Comparison of ENCODE assay signal across 27 cellular contexts in the genomic region with DNA sequence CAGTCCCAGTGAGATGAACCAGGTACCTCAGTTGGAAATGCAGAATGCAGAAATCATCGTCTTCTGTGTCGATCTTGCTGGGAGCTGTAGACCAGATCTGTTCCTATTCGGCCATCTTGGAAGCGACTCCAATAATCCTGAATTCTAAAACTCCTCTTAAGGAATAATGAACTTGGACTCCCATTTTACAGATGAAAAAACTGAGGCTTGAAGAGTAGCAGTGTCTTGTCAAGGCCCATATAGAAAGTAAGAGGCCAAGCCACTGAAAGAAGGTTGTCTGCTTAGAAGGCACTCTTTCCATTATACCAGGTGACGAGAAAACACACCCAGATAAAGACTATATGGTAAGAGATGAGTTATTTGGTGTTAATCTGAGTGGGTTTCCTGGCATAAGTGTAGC.
"Had no signal": no experiment of that assay in that cellular context is flagged by ENCODE, and none has a peak within 500 bp of the region (broad histone marks: within the 10 kb centered on the region; RNA-seq: fewer than 3 reads in every experiment).

No MANE protein-coding gene starts in this region.

- FAIRE-seq: colon, endometrium, frontal cortex had no signal

- H3K4me3 ChIP-seq: colonic mucosa, coronary artery, dorsolateral prefrontal cortex, esophagus muscularis mucosa, esophagus squamous epithelium, gastrocnemius medialis, gastroesophageal sphincter, heart left ventricle, heart right ventricle had no signal

- H3K27me3 ChIP-seq: colonic mucosa, dorsolateral prefrontal cortex, esophagus muscularis mucosa, esophagus squamous epithelium, foreskin keratinocyte, gastrocnemius medialis, gastroesophageal sphincter, heart left ventricle had no signal

- ATAC-seq: effector memory CD8-positive, alpha-beta T cell; esophagus mucosa; foreskin keratinocyte; gastrocnemius medialis; gastroesophageal sphincter; heart left ventricle; heart right ventricle had no signal

- DNase-seq: colonic mucosa; cortex of kidney; dermis blood vessel endothelial cell; dorsolateral prefrontal cortex; effector CD4-positive, alpha-beta T cell; effector CD8-positive, alpha-beta T cell; effector memory CD4-positive, alpha-beta T cell; effector memory CD8-positive, alpha-beta T cell; endodermal cell; erythroblast; esophagus squamous epithelium; foreskin fibroblast; foreskin keratinocyte; foreskin melanocyte; gastrocnemius medialis; glutamatergic neuron; head of caudate nucleus; heart left ventricle; heart right ventricle had no signal

- H3K9me3 ChIP-seq: colonic mucosa, esophagus muscularis mucosa, esophagus squamous epithelium, gastrocnemius medialis, gastroesophageal sphincter had no signal

- H3K4me1 ChIP-seq: colonic mucosa, esophagus muscularis mucosa, foreskin keratinocyte, gastrocnemius medialis, gastroesophageal sphincter, heart left ventricle, heart right ventricle had no signal

- H3K36me3 ChIP-seq: colonic mucosa, esophagus muscularis mucosa, esophagus squamous epithelium, gastrocnemius medialis, gastroesophageal sphincter, heart left ventricle, heart right ventricle had no signal

- H3K27ac ChIP-seq: colonic mucosa, coronary artery, dorsolateral prefrontal cortex, epithelial cell of prostate, esophagus muscularis mucosa, esophagus squamous epithelium, foreskin keratinocyte, gastrocnemius medialis, gastroesophageal sphincter, heart left ventricle, heart right ventricle had no signal
